ENCODE assay signal across 8 cellular contexts in genomic region chr1:192506741-192507155, GRCh38.
A peak's percentile ranks its signal among the peaks of the same experiment; 100 is the strongest.
DNase-seq lines count a peak whose midpoint lies in the region; ATAC-seq and TF ChIP-seq lines count a peak whose summit lies in the region.

No MANE protein-coding gene starts in this region.

- no peaks in the 10 kb centered on the region for H3K27me3 Mint-ChIP-seq in activated CD8-positive, alpha-beta memory T cell treated with anti-CD3 and anti-CD28 coated beads, Interleukin-2, amount 10 ng/mL, durations not matched to agents 7 days and 5 days
- H3K27me3 Mint-ChIP-seq in brain, result no peaks in the 10 kb centered on the region
- no peaks in the 10 kb centered on the region for H3K27me3 Mint-ChIP-seq in CD4-positive, alpha-beta memory T cell

- H3K36me3 ChIP-seq in spleen (no peaks in the 10 kb centered on the region), neuronal stem cell (replicated peaks in 1 of 2; ENCODE audit: control insufficient read depth in 2 of 2, insufficient read depth in 2 of 2, low read length in 2 of 2) (no peaks in the 10 kb centered on the region)
- H3K36me3 ChIP-seq in CD4-positive, alpha-beta memory T cell (ENCODE audit: insufficient read depth, low read length), result no peaks in the 10 kb centered on the region

- H2BK5ac ChIP-seq in neuronal stem cell (ENCODE audit: low read length), result no peak overlapping the region

- H3K4me1 Mint-ChIP-seq in activated CD8-positive, alpha-beta memory T cell treated with anti-CD3 and anti-CD28 coated beads, Interleukin-2, amount 10 ng/mL, durations not matched to agents 7 days and 5 days, result peaks cover 3% of the 10 kb centered on the region
- H3K4me1 Mint-ChIP-seq in brain, result peaks cover 5% of the 10 kb centered on the region
- H3K4me1 Mint-ChIP-seq in CD4-positive, alpha-beta memory T cell, result no peaks in the 10 kb centered on the region

- no peak overlapping the region for H2AFZ ChIP-seq in neuronal stem cell (ENCODE audit: low read length)

- H3K9me3 ChIP-seq in spleen (no peaks in the 10 kb centered on the region), neuronal stem cell (replicated peaks in 1 of 2; ENCODE audit: control insufficient read depth in 2 of 2, insufficient read depth in 1 of 2, low read depth in 1 of 2, low read length in 2 of 2) (no peaks in the 10 kb centered on the region)
- H3K9me3 ChIP-seq in CD4-positive, alpha-beta memory T cell (ENCODE audit: control insufficient read depth in 1 of 2, low read length in 2 of 2), result no peaks in the 10 kb centered on the region

- no peak overlapping the region for H2BK15ac ChIP-seq in neuronal stem cell (ENCODE audit: low read length)

- no peak overlapping the region for H3K4ac ChIP-seq in neuronal stem cell (ENCODE audit: low read length)

- H3K4me1 ChIP-seq in spleen (peaks cover 0 to 3% (median 0%) of the 10 kb centered on the region in 6 donors), neuronal stem cell (ENCODE audit: control insufficient read depth in 2 of 2, insufficient read depth in 1 of 2, low read depth in 1 of 2, low read length in 2 of 2) (no peaks in the 10 kb centered on the region)
- H3K4me1 ChIP-seq in CD4-positive, alpha-beta memory T cell (ENCODE audit: insufficient read depth, low read length), result no peaks in the 10 kb centered on the region

- H3K27ac Mint-ChIP-seq in activated CD8-positive, alpha-beta memory T cell treated with anti-CD3 and anti-CD28 coated beads, Interleukin-2, amount 10 ng/mL, durations not matched to agents 7 days and 5 days, result no peak overlapping the region
- no peak overlapping the region for H3K27ac Mint-ChIP-seq in brain
- no peak overlapping the region for H3K27ac Mint-ChIP-seq in CD4-positive, alpha-beta memory T cell

- no peak overlapping the region for H3K9ac ChIP-seq in neuronal stem cell (ENCODE audit: low read depth, low read length, poor library complexity)

- no peak overlapping the region for H3K4me3 Mint-ChIP-seq in activated CD8-positive, alpha-beta memory T cell treated with anti-CD3 and anti-CD28 coated beads, Interleukin-2, amount 10 ng/mL, durations not matched to agents 7 days and 5 days
- H3K4me3 Mint-ChIP-seq in brain, result no peak overlapping the region
- H3K4me3 Mint-ChIP-seq in CD4-positive, alpha-beta memory T cell, result no peak overlapping the region

- no peak overlapping the region for H2BK12ac ChIP-seq in neuronal stem cell (ENCODE audit: low read length)

- H3K4me2 ChIP-seq in neuronal stem cell (ENCODE audit: insufficient read depth, low read length, poor library complexity, severe bottlenecking), result no peak overlapping the region

- TF ChIP-seq POLR2A in spleen (IDR thresholded peaks at IDR 0.05), result no peak

- intact Hi-C loops in spleen (cut with DNase I; ENCODE audit: low total_unique reads), result no loop called here
- intact Hi-C loops in CD4-positive, alpha-beta memory T cell (cut with micrococcal nuclease), result loop anchor here (1.0 kb wide), 1 partner anchor 74 kb away; no protein-coding TSS in a partner anchor

- POLR2A ChIA-PET in CD4-positive, alpha-beta memory T cell (lab: Charles Lee; ENCODE audit: partially characterized antibody), result interaction anchor here (1.0 to 1.2 kb wide), 2 partner anchors 73 to 102 kb away, joined by 3 read pairs; no protein-coding TSS in a partner anchor

- no peak overlapping the region for H3K14ac ChIP-seq in neuronal stem cell (ENCODE audit: low read length)

- H2BK120ac ChIP-seq in neuronal stem cell (ENCODE audit: low read depth, low read length), result no peak overlapping the region

- H3K23ac ChIP-seq in neuronal stem cell (ENCODE audit: low read depth, low read length, poor library complexity), result no peak overlapping the region

- no peak overlapping the region for H4K8ac ChIP-seq in neuronal stem cell (ENCODE audit: low read depth, low read length)

- no peak overlapping the region for H3K18ac ChIP-seq in neuronal stem cell (ENCODE audit: low read length)

- 48 to 60% (median 54%) methylated on average over 2 of the region's 2 CpGs for WGBS in spleen, 5 donors
- no CpG with 5 or more reads among the region's 2 CpGs for WGBS in neuronal stem cell (ENCODE audit: extremely low coverage in 2 of 2, insufficient read length in 2 of 2, insufficient replicate concordance in 1 of 2), 2 donors

- no peaks in the 10 kb centered on the region for H3K9me3 Mint-ChIP-seq in activated CD8-positive, alpha-beta memory T cell treated with anti-CD3 and anti-CD28 coated beads, Interleukin-2, amount 10 ng/mL, durations not matched to agents 7 days and 5 days (ENCODE audit: low read depth)
- no peaks in the 10 kb centered on the region for H3K9me3 Mint-ChIP-seq in brain
- H3K9me3 Mint-ChIP-seq in CD4-positive, alpha-beta memory T cell, result no peaks in the 10 kb centered on the region

- no peaks in the 10 kb centered on the region for H3K36me3 Mint-ChIP-seq in activated CD8-positive, alpha-beta memory T cell treated with anti-CD3 and anti-CD28 coated beads, Interleukin-2, amount 10 ng/mL, durations not matched to agents 7 days and 5 days
- H3K36me3 Mint-ChIP-seq in brain, result no peaks in the 10 kb centered on the region
- H3K36me3 Mint-ChIP-seq in CD4-positive, alpha-beta memory T cell, result no peaks in the 10 kb centered on the region

- no peaks in the 10 kb centered on the region for H3K79me1 ChIP-seq in neuronal stem cell (ENCODE audit: low read depth, low read length)

- peak; percentile 51 for DNase-seq in activated CD8-positive, alpha-beta memory T cell treated with anti-CD3 and anti-CD28 coated beads, Interleukin-2, amount 10 ng/mL, durations not matched to agents 7 days and 5 days
- DNase-seq in activated CD8-positive, alpha-beta memory T cell treated with anti-CD3 and anti-CD28 coated beads, Interleukin-2, amount 50 U/mL, for 48 hours, result no peak
- DNase-seq in HuH-7 (ENCODE audit: low spot score) (peak; percentile 50), spleen (no peak), neuronal stem cell (ENCODE audit: low spot score) (no peak)
- DNase-seq in CD4-positive, alpha-beta memory T cell, result no peak

- no peak overlapping the region for H2AK5ac ChIP-seq in neuronal stem cell (ENCODE audit: low read depth, low read length)

- CTCF ChIA-PET in activated CD8-positive, alpha-beta memory T cell treated with anti-CD3 and anti-CD28 coated beads, Interleukin-2, amount 10 ng/mL, durations not matched to agents 7 days and 5 days (lab: Charles Lee), result interaction anchor here (0.9 to 1.6 kb wide), 10 partner anchors 9 to 104 kb away, joined by 4 to 10 read pairs (median 4); no protein-coding TSS in a partner anchor
- CTCF ChIA-PET in CD4-positive, alpha-beta memory T cell (lab: Charles Lee; ENCODE audit: partially characterized antibody), result interaction anchor here (0.9 to 1.9 kb wide), 9 partner anchors 8 to 105 kb away, joined by 3 to 24 read pairs (median 5); no protein-coding TSS in a partner anchor

- peak; percentile 66 for ATAC-seq in activated CD8-positive, alpha-beta memory T cell treated with anti-CD3 and anti-CD28 coated beads, Interleukin-2, amount 10 ng/mL, durations not matched to agents 7 days and 5 days
- peak; percentile 99 for ATAC-seq in GM21786 (IDR thresholded peaks at IDR 0.05; ENCODE audit: unreplicated experiment)

- peak; percentile 19 to 34 for TF ChIP-seq CTCF in brain (conservative IDR thresholded peaks at IDR 0.05)
- TF ChIP-seq CTCF in spleen (IDR thresholded peaks at IDR 0.05 in 8 of 11, conservative IDR thresholded peaks at IDR 0.05 in 3 of 11), result peak in 6 of 11 experiments; percentile 12 to 33 (median 22)

- H3K27me3 ChIP-seq in spleen (replicated peaks in 1 of 7) (no peaks in the 10 kb centered on the region), neuronal stem cell (ENCODE audit: control insufficient read depth in 3 of 3, insufficient read depth in 3 of 3, low read depth in 1 of 3, low read length in 3 of 3) (no peaks in the 10 kb centered on the region)
- no peaks in the 10 kb centered on the region for H3K27me3 ChIP-seq in CD4-positive, alpha-beta memory T cell (ENCODE audit: insufficient read depth, low read length)

- H3K4me3 ChIP-seq in spleen (no peak overlapping the region), neuronal stem cell (ENCODE audit: low read length in 2 of 2) (no peak overlapping the region)
- no peak overlapping the region for H3K4me3 ChIP-seq in CD4-positive, alpha-beta memory T cell (ENCODE audit: low read length in 2 of 2)

- no peak overlapping the region for H4K91ac ChIP-seq in neuronal stem cell (ENCODE audit: low read depth, low read length, poor library complexity)

- no peak overlapping the region for H3K27ac ChIP-seq in spleen
- H3K27ac ChIP-seq in CD4-positive, alpha-beta memory T cell (ENCODE audit: low read depth, low read length), result no peak overlapping the region
- no peak overlapping the region for H3K27ac ChIP-seq in neuronal stem cell (replicated peaks; ENCODE audit: low read length)

Comparison
In these comparisons a context has a peak if more than half of its experiments do, and no peak if none do; other contexts are left out.
1. DNase-seq: peak in activated CD8-positive, alpha-beta memory T cell treated with anti-CD3 and anti-CD28 coated beads, Interleukin-2, amount 10 ng/mL, durations not matched to agents 7 days and 5 days (single experiment) and HuH-7 (single experiment); none in activated CD8-positive, alpha-beta memory T cell treated with anti-CD3 and anti-CD28 coated beads, Interleukin-2, amount 50 U/mL, for 48 hours (single experiment), spleen (single experiment), CD4-positive, alpha-beta memory T cell (0 of 5) and neuronal stem cell (single experiment).